In genomic region chr22:19848298-19849224, GRCh38 we compare ENCODE assay signal across 10 cellular contexts. TPM values are rescaled to one million over a fixed set of nuclear protein-coding genes. Genes with fewer than 3 reads are reported as not detected.
A peak's percentile ranks its signal among the peaks of the same experiment; 100 is the strongest.
DNase-seq lines count a peak whose midpoint lies in the region; ATAC-seq, FAIRE-seq and TF ChIP-seq lines count a peak whose summit lies in the region.
"Had no signal": no experiment of that assay in that cellular context is flagged by ENCODE, and none has a peak within 500 bp of the region (broad histone marks: within the 10 kb centered on the region; RNA-seq: fewer than 3 reads in every experiment).

No MANE protein-coding gene starts in this region.

- peaks cover 34% of the 10 kb centered on the region for H3K4me1 ChIP-seq in DND-41 (ENCODE audit: insufficient read depth, low read length)
- peaks cover 5 to 8% (median 7%) of the 10 kb centered on the region in 3 donors for H3K4me1 ChIP-seq in pancreas

- DNase-seq in DND-41 = no peak
- DNase-seq in M059J (ENCODE audit: low read depth) = peak; percentile 74
- peak; percentile 66 for DNase-seq in epithelial cell of esophagus (ENCODE audit: low read depth)
- DNase-seq in pancreas = peak; percentile 31 to 88 (median 81)
- DNase-seq in SIG-M5 treated with dmso at 0.1 percent for 504 hours (lab: John Stamatoyannopoulos, UW; ENCODE audit: unreplicated experiment) = no peak
- DNase-seq in NCI-H446 treated with DMSO at 0.1 percent for 48 hours (lab: John Stamatoyannopoulos, UW) = no peak
- no peak for DNase-seq in amniotic stem cell (lab: John Stamatoyannopoulos, UW)
- DNase-seq: effector memory CD4-positive, alpha-beta T cell; NCI-H1417 treated with DMSO at 0.1 percent for 48 hours had no signal

- H3K36me3 ChIP-seq in DND-41 (ENCODE audit: insufficient read depth, low read length) = peaks cover 89% of the 10 kb centered on the region
- peaks cover 0 to 8% (median 8%) of the 10 kb centered on the region in 3 donors for H3K36me3 ChIP-seq in pancreas

- no peak for FAIRE-seq in pancreas (lab: Jason Lieb, UNC)

- no peak overlapping the region for H2AFZ ChIP-seq in DND-41 (ENCODE audit: low read depth, low read length)

- H3K27ac ChIP-seq in DND-41 (ENCODE audit: low read length) = peak overlapping the region; percentile 3; the same call in 1 of the 2 replicates
- H3K27ac ChIP-seq in pancreas = peak overlapping the region in 3 of 4 donors; percentile 31 to 50 (median 48)

- TF ChIP-seq CTCF in DND-41 (IDR thresholded peaks at IDR 0.05; ENCODE audit: borderline replicate concordance, extremely low read depth, low read length, poor library complexity, severe bottlenecking) (no peak), epithelial cell of esophagus (IDR thresholded peaks at IDR 0.05; ENCODE audit: insufficient read depth, low read depth, low read length, missing control alignments) (no peak), pancreas (IDR thresholded peaks at IDR 0.05) (no peak)

- intact Hi-C loops in pancreas (cut with DNase I) = no loop called here

- H3K4me3 ChIP-seq in DND-41 (ENCODE audit: low read depth in 1 of 2, low read length in 2 of 2) = no peak overlapping the region
- no peak overlapping the region for H3K4me3 ChIP-seq in epithelial cell of esophagus (ENCODE audit: low read length)
- no peak overlapping the region for H3K4me3 ChIP-seq in pancreas

- WGBS in pancreas, 2 donors = 26 to 31% methylated on average over 7 of the region's 7 CpGs

- H4K20me1 ChIP-seq in DND-41 (ENCODE audit: insufficient read depth, low read length) = peaks cover 88% of the 10 kb centered on the region

- no peak overlapping the region for H3K9ac ChIP-seq in DND-41 (ENCODE audit: low read depth, low read length)

- H3K79me2 ChIP-seq in DND-41 (ENCODE audit: insufficient read depth, low read length) = peaks cover 93% of the 10 kb centered on the region

- H3K4me2 ChIP-seq in DND-41 (ENCODE audit: insufficient read depth, low read length) = no peak overlapping the region

- H3K9me3 ChIP-seq in DND-41 (ENCODE audit: insufficient read depth, low read length, severe bottlenecking) (no peaks in the 10 kb centered on the region), pancreas (no peaks in the 10 kb centered on the region)

- no peaks in the 10 kb centered on the region for H3K27me3 ChIP-seq in DND-41 (ENCODE audit: insufficient read depth, low read length, poor library complexity)
- H3K27me3 ChIP-seq in pancreas = no peaks in the 10 kb centered on the region

- ATAC-seq in DND-41 (ENCODE audit: insufficient read depth, low read depth) = 0 out of 3 replicates have a peak, but pooled peaks have one; percentile 21
- peak; percentile 64 to 88 (median 72) for ATAC-seq in pancreas
- ATAC-seq in GM19467 (IDR thresholded peaks at IDR 0.05; ENCODE audit: unreplicated experiment) = no peak

RNA-seq across cellular contexts. Expression of gene GNB1L, which starts 6.1 kb away (rescaled TPM):
- total RNA-seq in M059J (2014; rRNA removed; shearing (Covaris generic)) = 4.0 and 7.6 TPM in 2 replicates
- total RNA-seq in pancreas = 1 to 10 TPM; 2.1 to 4.6 (median 3.4) TPM
- polyA plus RNA-seq in pancreas = 1 to 10 TPM; 3.5 to 4.8 TPM

RNA-seq across cellular contexts. Expression of gene RTL10, which starts 6.1 kb away (rescaled TPM):
- total RNA-seq in M059J (2014; rRNA removed; shearing (Covaris generic)) = 3.5 and 7.6 TPM in 2 replicates
- 10 to 100 TPM in 1 of 6 donors, 1 to 10 TPM in 5; 3.7 to 12.4 (median 7.8) TPM for total RNA-seq in pancreas
- 10 to 100 TPM in 1 of 2 donors, 1 to 10 TPM in 1; 9.2 to 11.5 TPM for polyA plus RNA-seq in pancreas

Comparison
In these comparisons a context has a peak if more than half of its experiments do, and no peak if none do; other contexts are left out.
1. DNase-seq: peak in M059J (single experiment), epithelial cell of esophagus (single experiment) and pancreas (6 of 6); none in DND-41 (single experiment), SIG-M5 treated with dmso at 0.1 percent for 504 hours (single experiment), NCI-H446 treated with DMSO at 0.1 percent for 48 hours (single experiment) and amniotic stem cell (single experiment).